Comparison of ENCODE assay signal across 8 cellular contexts in genomic region chr2:161223139-161223732, GRCh38.
DNase-seq lines count a peak whose midpoint lies in the region; ATAC-seq and TF ChIP-seq lines count a peak whose summit lies in the region.

No MANE protein-coding gene starts in this region.

- peak; percentile 68 for DNase-seq in DMS 273 (lab: John Stamatoyannopoulos, UW; ENCODE audit: unreplicated experiment)
- DNase-seq in DMS 273 treated with DMSO at 0.1 percent for 48 hours (lab: John Stamatoyannopoulos, UW): no peak
- DNase-seq in NCI-H1694 (lab: John Stamatoyannopoulos, UW): peak; percentile 30
- DNase-seq in astrocyte of the spinal cord (ENCODE audit: low read depth, low spot score): peak; percentile 66
- DNase-seq in left lobe of liver (ENCODE audit: low spot score): no peak
- no peak for DNase-seq in GOT3 (lab: John Stamatoyannopoulos, UW)
- DNase-seq in GDM1 (lab: John Stamatoyannopoulos, UW): no peak

- no peak overlapping the region for H3K4me3 ChIP-seq in astrocyte of the spinal cord (ENCODE audit: low read depth, low read length)

- ATAC-seq in GM21529 (IDR thresholded peaks at IDR 0.05; ENCODE audit: unreplicated experiment) (peak; percentile 71), left lobe of liver (peak; percentile 82)

- in situ Hi-C loops in astrocyte of the spinal cord (cut with HindIII; ENCODE audit: low sequenced_read_pairs): no loop called here

- peak; percentile 56 for TF ChIP-seq CTCF in astrocyte of the spinal cord (IDR thresholded peaks at IDR 0.05; ENCODE audit: low read depth, low read length)

Comparison
In these comparisons a context has a peak if more than half of its experiments do, and no peak if none do; other contexts are left out.
1. DNase-seq: peak in DMS 273 (single experiment), NCI-H1694 (single experiment) and astrocyte of the spinal cord (single experiment); none in DMS 273 treated with DMSO at 0.1 percent for 48 hours (single experiment), left lobe of liver (single experiment), GOT3 (single experiment) and GDM1 (single experiment).